In the genomic region with DNA sequence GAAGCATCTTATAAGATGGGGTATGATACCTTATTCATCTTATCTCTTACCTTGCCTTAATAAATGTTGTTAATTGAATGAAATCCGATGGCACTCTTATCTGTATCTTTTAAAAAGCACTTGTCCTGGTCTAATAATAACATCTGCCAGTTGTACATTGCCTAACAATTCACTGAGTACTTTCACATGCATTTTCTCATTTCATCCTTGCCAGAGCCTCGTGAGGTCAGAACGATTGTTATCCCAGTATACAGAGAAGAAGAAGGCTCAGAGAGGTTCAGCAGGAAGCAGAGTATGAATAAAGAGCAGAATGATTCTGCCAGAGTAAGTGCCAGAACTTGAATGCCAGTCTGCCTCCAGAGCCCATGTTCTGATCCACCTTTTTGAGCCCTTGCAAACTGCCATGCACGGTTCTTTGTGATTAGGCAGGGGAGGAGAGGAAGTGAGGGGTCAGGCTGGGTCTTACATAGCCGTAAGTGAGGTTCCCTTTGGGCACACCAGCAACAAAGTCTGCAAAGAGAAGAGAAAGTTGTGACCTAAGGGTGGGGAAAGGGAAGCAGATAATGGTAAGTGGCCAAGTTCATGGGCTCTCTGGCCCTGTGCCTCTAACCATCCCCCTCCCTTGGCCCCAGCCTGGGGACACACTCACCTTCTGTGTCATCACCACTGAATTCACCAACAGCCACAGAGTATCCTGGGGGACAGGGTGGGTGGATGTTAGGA, we compare ENCODE assay signal across 17 cellular contexts. TPM values are rescaled to one million over a fixed set of nuclear protein-coding genes. Genes with fewer than 3 reads are reported as not detected.
DNase-seq lines count a peak whose midpoint lies in the region; ATAC-seq and TF ChIP-seq lines count a peak whose summit lies in the region.
"Had no signal": no experiment of that assay in that cellular context is flagged by ENCODE, and none has a peak within 500 bp of the region (broad histone marks: within the 10 kb centered on the region; RNA-seq: fewer than 3 reads in every experiment).

No MANE protein-coding gene starts in this region.

- TF ChIP-seq CTCF in RWPE1 (conservative IDR thresholded peaks at IDR 0.05; ENCODE audit: low read depth) (no peak), spleen (IDR thresholded peaks at IDR 0.05 in 8 of 11, conservative IDR thresholded peaks at IDR 0.05 in 3 of 11) (no peak), GM23338 (conservative IDR thresholded peaks at IDR 0.05; ENCODE audit: low read depth in 2 of 2) (no peak)

- CTCF ChIA-PET in RWPE1 (lab: Yijun Ruan, JAX) = interaction anchor here (0.7 to 1.4 kb wide), 2 partner anchors 32 to 59 kb away, joined by 5 to 9 read pairs; no protein-coding TSS in a partner anchor

- H3K27ac ChIP-seq in RWPE1 (peak overlapping the region; percentile 33), spleen (peak overlapping the region in 3 of 8 donors; percentile 28 to 45 (median 40)), GM23338 (ENCODE audit: low read depth) (no peak overlapping the region)
- H3K27ac ChIP-seq: A549 had no signal

- TF ChIP-seq POLR2A in spleen (IDR thresholded peaks at IDR 0.05) = no peak

- H3K4me1 ChIP-seq in spleen = peaks cover 4 to 65% (median 19%) of the 10 kb centered on the region in 6 donors
- no peaks in the 10 kb centered on the region; the same call in 1 of the 2 replicates for H3K4me1 ChIP-seq in GM23338 (ENCODE audit: insufficient read depth)

- POLR2A ChIA-PET in RWPE1 (lab: Yijun Ruan, JAX; ENCODE audit: low non-redundant PET) = no interaction called here

- H2AFZ ChIP-seq in GM23338 = no peak overlapping the region

- H3K9me2 ChIP-seq in GM23338 (ENCODE audit: insufficient read depth) = no peaks in the 10 kb centered on the region

- no peak overlapping the region for H3K4me2 ChIP-seq in GM23338
- H3K4me2 ChIP-seq: A549 had no signal

- DNase-seq in T-helper 2 cell treated with Interferon-gamma antibody and Interleukin-4, amounts not matched to agents 5 μg/mL and 100 μg/mL, for 36 hours (ENCODE audit: low spot score) = no peak
- DNase-seq in T-helper 2 cell (no peak), RWPE1 (ENCODE audit: low spot score) (no peak), Right ventricle myocardium superior (no peak), spleen (peak; percentile 60), GM23338 (ENCODE audit: low spot score) (no peak), inferior parietal cortex (ENCODE audit: extremely low spot score) (no peak)
- DNase-seq in stimulated activated CD4-positive, alpha-beta T cell treated with anti-CD3 and anti-CD28 coated beads, Interleukin-1b, Interleukin-23, amount 100 ng/mL, for 48 hours = no peak
- DNase-seq: activated CD4-positive, alpha-beta T cell treated with anti-CD3 and anti-CD28 coated beads for 1 hour; activated gamma-delta T cell treated with Interleukin-2 at 50 U/mL for 16 hours; DMS79 treated with DMSO at 0.1 percent for 48 hours; NCI-H1105; small intestine had no signal

- peak overlapping the region; percentile 34 for H3K27ac Mint-ChIP-seq in T-helper 2 cell treated with Interferon-gamma antibody and Interleukin-4, amounts not matched to agents 5 μg/mL and 100 μg/mL, for 36 hours
- H3K27ac Mint-ChIP-seq in GM23338 = no peak overlapping the region

- H3K36me3 ChIP-seq in spleen (peaks cover 0 to 83% (median 27%) of the 10 kb centered on the region in 6 donors), GM23338 (ENCODE audit: insufficient read depth) (no peaks in the 10 kb centered on the region; the same call in 1 of the 2 replicates)

- ATAC-seq in Right ventricle myocardium superior (ENCODE audit: poor library complexity) = peak; percentile 51
- no peak for ATAC-seq in GM23338
- ATAC-seq: A549, GM12878 had no signal

- peaks cover 66% of the 10 kb centered on the region for H3K36me3 Mint-ChIP-seq in T-helper 2 cell treated with Interferon-gamma antibody and Interleukin-4, amounts not matched to agents 5 μg/mL and 100 μg/mL, for 36 hours (ENCODE audit: low read depth)
- peaks cover 41% of the 10 kb centered on the region for H3K36me3 Mint-ChIP-seq in GM23338 (ENCODE audit: low read depth)

- no peaks in the 10 kb centered on the region for H3K9me3 Mint-ChIP-seq in T-helper 2 cell treated with Interferon-gamma antibody and Interleukin-4, amounts not matched to agents 5 μg/mL and 100 μg/mL, for 36 hours
- no peaks in the 10 kb centered on the region for H3K9me3 Mint-ChIP-seq in GM23338

- H3K79me2 ChIP-seq in GM23338 (replicated peaks; ENCODE audit: insufficient read depth) = no peaks in the 10 kb centered on the region

- H3K9me3 ChIP-seq in spleen = no peaks in the 10 kb centered on the region
- H3K9me3 ChIP-seq: A549 had no signal

- H3K27me3 ChIP-seq in spleen (replicated peaks in 1 of 7) = peaks cover 0 to 18% (median 0%) of the 10 kb centered on the region in 7 donors
- H3K27me3 ChIP-seq in GM23338 (ENCODE audit: insufficient read depth) = no peaks in the 10 kb centered on the region

- intact Hi-C loops in Right ventricle myocardium superior (cut with DNase I) (no loop called here), spleen (cut with DNase I; ENCODE audit: low total_unique reads) (no loop called here)

- no peaks in the 10 kb centered on the region for H3K27me3 Mint-ChIP-seq in T-helper 2 cell treated with Interferon-gamma antibody and Interleukin-4, amounts not matched to agents 5 μg/mL and 100 μg/mL, for 36 hours (ENCODE audit: low read depth)
- peaks cover 8% of the 10 kb centered on the region for H3K27me3 Mint-ChIP-seq in GM23338 (ENCODE audit: insufficient read depth, low read depth, poor library complexity)

- no peaks in the 10 kb centered on the region for H3F3A ChIP-seq in GM23338 (replicated peaks; ENCODE audit: low read depth)

- H3K4me1 Mint-ChIP-seq in T-helper 2 cell treated with Interferon-gamma antibody and Interleukin-4, amounts not matched to agents 5 μg/mL and 100 μg/mL, for 36 hours (ENCODE audit: low read depth) = peaks cover 25% of the 10 kb centered on the region
- H3K4me1 Mint-ChIP-seq in GM23338 = peaks cover 9% of the 10 kb centered on the region

- H4K20me1 ChIP-seq in GM23338 (replicated peaks; ENCODE audit: insufficient read depth) = no peaks in the 10 kb centered on the region; the same call in 1 of the 2 replicates

- H3K4me3 ChIP-seq in spleen (no peak overlapping the region), GM23338 (no peak overlapping the region)
- H3K4me3 ChIP-seq: A549, GM12878 had no signal

- 40 to 61% (median 45%) methylated on average over 5 of the region's 5 CpGs for WGBS in spleen, 5 donors

- H3K4me3 Mint-ChIP-seq in T-helper 2 cell treated with Interferon-gamma antibody and Interleukin-4, amounts not matched to agents 5 μg/mL and 100 μg/mL, for 36 hours = no peak overlapping the region
- H3K4me3 Mint-ChIP-seq in GM23338 = no peak overlapping the region

TF ChIP-seq in GM23338, 12 proteins besides CTCF, POLR2A, EP300 and RAD21 (continues in another document):
- no peak for TF ChIP-seq EZH2phosphoT487 (IDR thresholded peaks at IDR 0.05; ENCODE audit: unreplicated experiment)

RNA-seq across cellular contexts. Expression of a gene that starts 11.7 kb away (rescaled TPM):
- total RNA-seq in Right ventricle myocardium superior = 51.6 TPM
- 10 to 100 TPM; 20.8 to 44.9 (median 36.3) TPM for total RNA-seq in spleen
- polyA plus RNA-seq in spleen = 1 to 10 TPM; 7.0 to 9.5 (median 9.1) TPM
- total RNA-seq in GM23338 (2014; rRNA removed; shearing (Covaris generic)) = 23.7 and 24.2 TPM in 2 replicates
- polyA plus RNA-seq in GM23338 (2016; fragmentation: Nextera tagmentation; extraction: Ambion mirVana) = 5.9 and 7.3 TPM in 2 replicates

RNA-seq across cellular contexts. Expression of a gene that starts 22.8 kb away (rescaled TPM):
- total RNA-seq in Right ventricle myocardium superior (10.7 TPM), spleen (10 to 100 TPM; 19.9 to 40.3 (median 27.2) TPM)
- polyA plus RNA-seq in spleen (10 to 100 TPM in 2 of 3 donors, 1 to 10 TPM in 1; 7.4 to 12.5 (median 12.4) TPM), GM23338 (2016; fragmentation: Nextera tagmentation; extraction: Ambion mirVana) (19.6 and 21.7 TPM in 2 replicates)
- total RNA-seq in GM23338 (2014; rRNA removed; shearing (Covaris generic)) = 10.9 and 22.3 TPM in 2 replicates

RNA-seq across cellular contexts. Expression of a gene that starts 43.1 kb away (rescaled TPM):
- total RNA-seq in Right ventricle myocardium superior (not detected), spleen (10 to 100 TPM in 1 of 7 donors, 1 to 10 TPM in 5, under 1 TPM in 1; 0.97 to 12.5 (median 2.9) TPM)
- polyA plus RNA-seq in spleen (under 1 TPM; 0.35 to 0.47 (median 0.39) TPM), GM23338 (2016; fragmentation: Nextera tagmentation; extraction: Ambion mirVana) (not detected in 2 replicates)
- not detected in 2 replicates for total RNA-seq in GM23338 (2014; rRNA removed; shearing (Covaris generic))
- total RNA-seq: chondrocyte, H1 had no signal
- polyA plus RNA-seq: A549 had no signal
